In genomic region chr3:106030620-106030945, GRCh38 we compare ENCODE assay signal across 1 cellular context.
A peak's percentile ranks its signal among the peaks of the same experiment; 100 is the strongest.
TF ChIP-seq lines count a peak whose summit lies in the region.

No MANE protein-coding gene starts in this region.

TF ChIP-seq in SK-N-SH, 30 proteins besides CTCF, POLR2A, EP300 and RAD21 (continued from another document):
- no peak for TF ChIP-seq SMC3 (IDR thresholded peaks at IDR 0.05; ENCODE audit: low read depth, low read length)
- no peak for TF ChIP-seq CHD2 (IDR thresholded peaks at IDR 0.05; ENCODE audit: low read length, partially characterized antibody)
- TF ChIP-seq REST (IDR thresholded peaks at IDR 0.05; ENCODE audit: low read depth, low read length): no peak
- no peak for TF ChIP-seq NRF1 (IDR thresholded peaks at IDR 0.05; ENCODE audit: low read depth, low read length)
- TF ChIP-seq MAX (IDR thresholded peaks at IDR 0.05; ENCODE audit: low read depth): no peak
- TF ChIP-seq MXI1 (IDR thresholded peaks at IDR 0.05; ENCODE audit: low read depth, low read length): no peak
- TF ChIP-seq MEF2A (IDR thresholded peaks at IDR 0.05; ENCODE audit: borderline replicate concordance, low read depth): no peak
- TF ChIP-seq TAF1 (IDR thresholded peaks at IDR 0.05; ENCODE audit: borderline replicate concordance, low read depth, low read length): no peak
- TF ChIP-seq GATA2 (CRISPR knock-in tag; IDR thresholded peaks at IDR 0.05): no peak
- no peak for TF ChIP-seq USF2 (IDR thresholded peaks at IDR 0.05; ENCODE audit: borderline replicate concordance, low read depth, low read length)
- peak; percentile 13; the same call in 1 of the 2 replicates for TF ChIP-seq PBX3 (IDR thresholded peaks at IDR 0.05)
TF ChIP-seq in SK-N-SH: peak in this region for 6.
